ENCODE assay signal across 8 cellular contexts in genomic region chr15:46091860-46092450, GRCh38.
DNase-seq lines count a peak whose midpoint lies in the region; ATAC-seq, FAIRE-seq and TF ChIP-seq lines count a peak whose summit lies in the region.

No MANE protein-coding gene starts in this region.

- H3K4me1 Mint-ChIP-seq in Caco-2 (ENCODE audit: low read depth, unreplicated experiment) = no peaks in the 10 kb centered on the region
- no peaks in the 10 kb centered on the region for H3K4me1 Mint-ChIP-seq in CD4-positive, alpha-beta memory T cell

- POLR2A ChIA-PET in Caco-2 (lab: Charles Lee) = no interaction called here
- POLR2A ChIA-PET in CD4-positive, alpha-beta memory T cell (lab: Charles Lee; ENCODE audit: partially characterized antibody) = no interaction called here

- intact Hi-C loops in Caco-2 (cut with micrococcal nuclease; ENCODE audit: unreplicated experiment) = loop anchor here (1.0 kb wide), 1 partner anchor 188 kb away; no protein-coding TSS in a partner anchor
- intact Hi-C loops in CD4-positive, alpha-beta memory T cell (cut with micrococcal nuclease) = no loop called here

- H3F3A ChIP-seq in OCI-LY1 (ENCODE audit: insufficient read depth, low read length) = no peaks in the 10 kb centered on the region

- no peaks in the 10 kb centered on the region for H3K79me2 ChIP-seq in OCI-LY1 (ENCODE audit: insufficient read depth, low read length)

- H3K4me3 Mint-ChIP-seq in Caco-2 (ENCODE audit: unreplicated experiment) = no peak overlapping the region
- H3K4me3 Mint-ChIP-seq in CD4-positive, alpha-beta memory T cell = no peak overlapping the region

- H3K9me3 ChIP-seq in Caco-2 (no peaks in the 10 kb centered on the region), OCI-LY1 (ENCODE audit: low read length) (no peaks in the 10 kb centered on the region), small intestine (ENCODE audit: control insufficient read depth, low read depth) (no peaks in the 10 kb centered on the region)
- H3K9me3 ChIP-seq in CD4-positive, alpha-beta memory T cell (ENCODE audit: control insufficient read depth in 1 of 2, low read length in 2 of 2) = no peaks in the 10 kb centered on the region

- CTCF ChIA-PET in Caco-2 (lab: Charles Lee) = no interaction called here
- CTCF ChIA-PET in CD4-positive, alpha-beta memory T cell (lab: Charles Lee; ENCODE audit: partially characterized antibody) = no interaction called here

- no peak overlapping the region for H3K27ac Mint-ChIP-seq in Caco-2 (ENCODE audit: unreplicated experiment)
- H3K27ac Mint-ChIP-seq in CD4-positive, alpha-beta memory T cell = no peak overlapping the region

- H3K27me3 ChIP-seq in Caco-2 (replicated peaks; ENCODE audit: control insufficient read depth, insufficient read depth, low read length) = no peaks in the 10 kb centered on the region
- no peaks in the 10 kb centered on the region for H3K27me3 ChIP-seq in OCI-LY1 (ENCODE audit: insufficient read depth, low read length)
- no peaks in the 10 kb centered on the region for H3K27me3 ChIP-seq in small intestine (ENCODE audit: control insufficient read depth in 2 of 2, insufficient read depth in 2 of 2, low read length in 2 of 2)
- H3K27me3 ChIP-seq in CD4-positive, alpha-beta memory T cell (ENCODE audit: insufficient read depth, low read length) = no peaks in the 10 kb centered on the region

- no peaks in the 10 kb centered on the region for H3K9me3 Mint-ChIP-seq in Caco-2 (ENCODE audit: unreplicated experiment)
- peaks cover 0 to 11% (median 4%) of the 10 kb centered on the region in 8 donors for H3K9me3 Mint-ChIP-seq in CD4-positive, alpha-beta memory T cell

- TF ChIP-seq CTCF in Caco-2 (IDR thresholded peaks at IDR 0.05; ENCODE audit: insufficient read depth in 1 of 2, low read depth in 1 of 2, low read length in 1 of 2, severe bottlenecking in 1 of 2, unreplicated experiment in 1 of 2) (peak; percentile 37 to 53), OCI-LY1 (IDR thresholded peaks at IDR 0.05; ENCODE audit: low read length) (peak; percentile 68), epithelial cell of proximal tubule (conservative IDR thresholded peaks at IDR 0.05; ENCODE audit: low read depth, low read length) (peak; percentile 69)

- H2AFZ ChIP-seq in OCI-LY1 (ENCODE audit: low read length) = no peak overlapping the region

- H3K36me3 Mint-ChIP-seq in Caco-2 (ENCODE audit: insufficient read depth, unreplicated experiment) = no peaks in the 10 kb centered on the region
- H3K36me3 Mint-ChIP-seq in CD4-positive, alpha-beta memory T cell = no peaks in the 10 kb centered on the region

- no peaks in the 10 kb centered on the region for H3K9me2 ChIP-seq in OCI-LY1 (ENCODE audit: low read depth, low read length)

- H3K27ac ChIP-seq in OCI-LY1 (ENCODE audit: low read depth, low read length, poor library complexity, severe bottlenecking) = no peak overlapping the region
- no peak overlapping the region for H3K27ac ChIP-seq in small intestine (ENCODE audit: low read depth in 1 of 2, low read length in 1 of 2)
- no peak overlapping the region for H3K27ac ChIP-seq in CD4-positive, alpha-beta memory T cell (ENCODE audit: low read depth, low read length)

- H3K4me1 ChIP-seq in Caco-2 (no peaks in the 10 kb centered on the region), OCI-LY1 (ENCODE audit: insufficient read depth, low read length, severe bottlenecking) (no peaks in the 10 kb centered on the region), small intestine (ENCODE audit: control insufficient read depth in 2 of 2, insufficient read depth in 1 of 2, low read depth in 1 of 2, low read length in 1 of 2) (no peaks in the 10 kb centered on the region)
- H3K4me1 ChIP-seq in CD4-positive, alpha-beta memory T cell (ENCODE audit: insufficient read depth, low read length) = no peaks in the 10 kb centered on the region

- DNase-seq in Caco-2 (peak in 1 of 2 experiments; percentile 40), epithelial cell of proximal tubule (ENCODE audit: low read depth) (no peak), small intestine (peak; percentile 7)
- DNase-seq in CD4-positive, alpha-beta memory T cell = no peak
- no peak for DNase-seq in activated effector memory CD4-positive, alpha-beta T cell treated with anti-CD3 and anti-CD28 coated beads, Interleukin-2, amount 50 U/mL, for 16 hours

- no peak overlapping the region for H3K4me2 ChIP-seq in OCI-LY1 (ENCODE audit: low read length)

- H3K4me3 ChIP-seq in Caco-2 (ENCODE audit: low read depth, low read length) (no peak overlapping the region), OCI-LY1 (ENCODE audit: low read depth, low read length, poor library complexity, severe bottlenecking) (no peak overlapping the region), epithelial cell of proximal tubule (ENCODE audit: low read depth, low read length) (no peak overlapping the region), small intestine (ENCODE audit: low read depth in 1 of 2, low read length in 2 of 2) (no peak overlapping the region)
- H3K4me3 ChIP-seq in CD4-positive, alpha-beta memory T cell (ENCODE audit: low read length in 2 of 2) = no peak overlapping the region

- WGBS in small intestine, 3 donors = 69 to 71% (median 70%) methylated on average over 16 of the region's 16 CpGs

- no peaks in the 10 kb centered on the region for H3K36me3 ChIP-seq in Caco-2 (ENCODE audit: control insufficient read depth, insufficient read depth, low read length)
- no peaks in the 10 kb centered on the region for H3K36me3 ChIP-seq in OCI-LY1 (ENCODE audit: insufficient read depth, low read length)
- H3K36me3 ChIP-seq in small intestine (ENCODE audit: control insufficient read depth in 2 of 2, insufficient read depth in 2 of 2, low read length in 2 of 2) = no peaks in the 10 kb centered on the region
- no peaks in the 10 kb centered on the region for H3K36me3 ChIP-seq in CD4-positive, alpha-beta memory T cell (ENCODE audit: insufficient read depth, low read length)

- no peaks in the 10 kb centered on the region for H4K20me1 ChIP-seq in OCI-LY1 (ENCODE audit: insufficient read depth, low read length)

- no peak overlapping the region for H3K9ac ChIP-seq in OCI-LY1 (ENCODE audit: low read length)

- no TSS peak for BruUV-seq in Caco-2 (replicated peaks; lab: Mats Ljungman, UMichigan)

- H3K27me3 Mint-ChIP-seq in Caco-2 (ENCODE audit: insufficient read depth, unreplicated experiment) = no peaks in the 10 kb centered on the region
- H3K27me3 Mint-ChIP-seq in CD4-positive, alpha-beta memory T cell = peaks cover 0 to 4% of the 10 kb centered on the region in 2 donors

- no peak for FAIRE-seq in small intestine (lab: Jason Lieb, UNC)

- ATAC-seq in HG02759 (IDR thresholded peaks at IDR 0.05; ENCODE audit: unreplicated experiment) (peak; percentile 48), HG02981 (IDR thresholded peaks at IDR 0.05; ENCODE audit: unreplicated experiment) (no peak)
